ENCODE assay signal across 8 cellular contexts in the genomic region with DNA sequence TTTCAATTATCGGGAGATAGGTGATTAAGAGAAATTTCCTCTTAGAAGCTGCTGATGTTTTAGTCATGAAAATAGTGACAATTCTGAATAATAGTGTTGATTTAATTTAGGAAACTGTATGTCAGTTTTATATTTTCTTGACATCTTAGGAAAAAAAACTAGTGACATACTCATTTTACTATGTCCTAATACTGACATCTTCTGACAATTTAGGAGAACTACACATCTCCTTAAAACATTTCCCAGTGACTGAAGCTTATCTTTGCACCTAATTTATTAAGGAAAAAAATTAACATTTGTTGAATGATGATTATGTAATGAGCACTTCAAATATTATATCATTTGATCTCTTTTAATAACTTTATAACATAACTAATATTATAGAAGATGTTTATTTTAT. TPM values are rescaled to one million over a fixed set of nuclear protein-coding genes. Genes with fewer than 3 reads are reported as not detected.
DNase-seq lines count a peak whose midpoint lies in the region; ATAC-seq, FAIRE-seq and TF ChIP-seq lines count a peak whose summit lies in the region.

No MANE protein-coding gene starts in this region.

- H3K4me3 Mint-ChIP-seq in brain (no peak overlapping the region), T-helper 17 cell (no peak overlapping the region)

- H3K4me1 ChIP-seq in KMS-11 (ENCODE audit: low read depth, poor library complexity, severe bottlenecking), result no peaks in the 10 kb centered on the region

- H3K36me3 ChIP-seq in KMS-11 (ENCODE audit: insufficient read depth), result no peaks in the 10 kb centered on the region

- no peak overlapping the region for H2AFZ ChIP-seq in KMS-11 (ENCODE audit: low read depth)

- H3K9me3 Mint-ChIP-seq in brain, result peaks cover 10 to 39% (median 17%) of the 10 kb centered on the region in 5 experiments

- H3K4me1 Mint-ChIP-seq in brain, result peaks cover 4% of the 10 kb centered on the region
- no peaks in the 10 kb centered on the region for H3K4me1 Mint-ChIP-seq in T-helper 17 cell

- H3K4me3 ChIP-seq in KMS-11 (IDR thresholded peaks at IDR 0.05; ENCODE audit: insufficient read depth, low read depth, low read length), result no peak overlapping the region

- TF ChIP-seq CTCF in D721Med (IDR thresholded peaks at IDR 0.05; ENCODE audit: insufficient read depth, missing control alignments) (peak; percentile 44), KMS-11 (conservative IDR thresholded peaks at IDR 0.05; ENCODE audit: low read depth, low read length) (peak; percentile 59), brain (conservative IDR thresholded peaks at IDR 0.05) (peak; percentile 68 to 74)

- H3K36me3 Mint-ChIP-seq in brain, result peaks cover 51% of the 10 kb centered on the region
- H3K36me3 Mint-ChIP-seq in T-helper 17 cell (ENCODE audit: low read depth), result no peaks in the 10 kb centered on the region

- ATAC-seq in HG02763 (IDR thresholded peaks at IDR 0.05; ENCODE audit: unreplicated experiment), result no peak
- no peak for ATAC-seq in T-helper 17 cell
- ATAC-seq in GM19023 (IDR thresholded peaks at IDR 0.05; ENCODE audit: unreplicated experiment), result no peak

- H3K27me3 Mint-ChIP-seq in brain (no peaks in the 10 kb centered on the region), T-helper 17 cell (no peaks in the 10 kb centered on the region)

- H4K20me1 ChIP-seq in KMS-11 (ENCODE audit: insufficient read depth), result no peaks in the 10 kb centered on the region

- no peak overlapping the region for H3K4me2 ChIP-seq in KMS-11

- H3K27me3 ChIP-seq in KMS-11 (ENCODE audit: insufficient read depth, low read depth), result no peaks in the 10 kb centered on the region

- H3K9me3 ChIP-seq in T-helper 17 cell (ENCODE audit: control insufficient read depth, low read length, poor library complexity, severe bottlenecking), result no peaks in the 10 kb centered on the region

- H3K27ac ChIP-seq in KMS-11, result no peak overlapping the region

- DNase-seq in D721Med (ENCODE audit: insufficient read length, low spot score), result no peak
- DNase-seq in midbrain (lab: John Stamatoyannopoulos, UW), result peak; percentile 2
- DNase-seq in activated naive CD4-positive, alpha-beta T cell treated with Interleukin-2 at 50 U/mL for 16 hours, result no peak
- DNase-seq in T-helper 17 cell, result no peak

- no peak overlapping the region for H3K9ac ChIP-seq in KMS-11

- H3K27ac Mint-ChIP-seq in brain (peak overlapping the region in 1 of 5 experiments; percentile 40), T-helper 17 cell (no peak overlapping the region)

- no peaks in the 10 kb centered on the region for H3K79me2 ChIP-seq in KMS-11 (ENCODE audit: insufficient read depth, low read depth)

- FAIRE-seq in D721Med (lab: Jason Lieb, UNC), result no peak

RNA-seq across cellular contexts. Expression of gene RBMXL3, which starts 42.0 kb away (rescaled TPM):
- not detected for polyA plus RNA-seq in brain (ENCODE audit: insufficient read depth, low read depth, low replicate concordance)
- total RNA-seq in T-helper 17 cell, result not detected
